9 cellular contexts compared by ENCODE assay signal in the genomic region with DNA sequence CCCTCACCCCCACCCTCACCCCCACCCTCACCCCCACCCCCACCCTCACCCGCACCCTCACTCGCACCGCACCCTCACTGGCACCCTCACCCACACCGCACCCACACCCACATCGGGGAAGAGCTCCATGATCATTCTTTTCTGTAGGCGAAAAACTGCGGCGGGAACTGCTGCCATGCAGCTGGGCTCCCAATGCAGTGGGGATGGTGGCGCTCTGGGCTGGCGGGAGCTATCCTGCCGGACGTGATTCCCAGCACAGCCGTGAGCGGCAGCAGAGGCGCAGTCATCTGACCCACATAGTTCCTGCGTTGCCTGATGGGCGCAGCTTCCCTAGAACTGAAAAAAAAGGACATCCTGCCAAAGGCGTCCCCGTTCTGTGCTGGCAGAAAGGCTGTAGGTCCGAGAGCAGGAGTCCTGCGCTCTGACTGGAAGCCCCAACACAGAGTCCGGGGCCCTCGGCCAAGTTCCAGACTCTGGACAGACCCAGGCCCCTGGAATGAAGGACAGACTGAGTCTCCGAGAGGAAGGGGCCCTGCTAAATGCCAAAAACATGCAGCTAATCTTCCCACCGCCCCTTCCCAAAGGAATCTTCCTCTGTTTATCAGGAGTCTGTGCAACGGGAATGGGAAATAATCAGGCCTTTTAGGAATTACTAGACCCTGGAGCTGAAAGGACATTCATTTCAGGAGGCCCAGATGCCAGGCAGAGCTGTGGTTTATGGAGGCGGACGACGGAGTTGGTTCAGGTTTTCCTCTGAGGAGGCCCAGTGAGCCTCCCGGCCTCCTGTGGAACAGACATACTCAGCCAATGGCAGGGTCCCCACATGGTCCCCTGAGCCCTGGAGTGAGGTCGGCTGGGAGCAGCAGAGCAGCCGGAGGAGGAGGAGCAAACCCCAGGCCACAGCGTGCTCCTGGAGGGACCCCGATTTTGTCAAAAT. TPM values are rescaled to one million over a fixed set of nuclear protein-coding genes. Genes with fewer than 3 reads are reported as not detected.
DNase-seq lines count a peak whose midpoint lies in the region; ATAC-seq and TF ChIP-seq lines count a peak whose summit lies in the region.
"Had no signal": no experiment of that assay in that cellular context is flagged by ENCODE, and none has a peak within 500 bp of the region (broad histone marks: within the 10 kb centered on the region; RNA-seq: fewer than 3 reads in every experiment).

No MANE protein-coding gene starts in this region.

- H3K27me3 ChIP-seq in BLaER1: no peaks in the 10 kb centered on the region
- H3K27me3 ChIP-seq in HUES6 (ENCODE audit: control insufficient read depth, insufficient read depth, low read length): no peaks in the 10 kb centered on the region
- no peaks in the 10 kb centered on the region for H3K27me3 ChIP-seq in lung (ENCODE audit: control insufficient read depth, insufficient read depth)

- peaks cover 17% of the 10 kb centered on the region for H3K36me3 ChIP-seq in BLaER1
- H3K36me3 ChIP-seq in HUES6 (ENCODE audit: control insufficient read depth, insufficient read depth, low read length): no peaks in the 10 kb centered on the region
- peaks cover 0 to 7% of the 10 kb centered on the region in 2 donors for H3K36me3 ChIP-seq in lung (ENCODE audit: control insufficient read depth in 2 of 2, insufficient read depth in 2 of 2, low read length in 2 of 2)
- H3K36me3 ChIP-seq: HAP-1 had no signal

- H3K4me1 ChIP-seq in BLaER1 (peaks cover 83% of the 10 kb centered on the region), HUES6 (ENCODE audit: control insufficient read depth, insufficient read depth, low read length) (peaks cover 28% of the 10 kb centered on the region), lung (ENCODE audit: control insufficient read depth in 2 of 2, insufficient read depth in 2 of 2, low read length in 2 of 2) (peaks cover 0 to 14% of the 10 kb centered on the region in 2 donors)
- H3K4me1 ChIP-seq: HAP-1 had no signal

- DNase-seq in dermis blood vessel endothelial cell: peak; percentile 93
- DNase-seq in lung (ENCODE audit: low spot score): peak; percentile 50
- no peak for DNase-seq in activated naive CD4-positive, alpha-beta T cell treated with anti-CD3 and anti-CD28 coated beads, Interleukin-2, amount 50 U/mL, for 16 hours

- peak overlapping the region; percentile 87 for H3K4me2 ChIP-seq in BLaER1

- H3K9ac ChIP-seq in BLaER1: peak overlapping the region; percentile 75
- peak overlapping the region; percentile 14 for H3K9ac ChIP-seq in HUES6 (ENCODE audit: low read length)

- ATAC-seq in lung (ENCODE audit: insufficient read depth, low FRiP score): peak; percentile 38
- no peak for ATAC-seq in HG02840 (IDR thresholded peaks at IDR 0.05; ENCODE audit: low FRiP score, unreplicated experiment)

- H3K9me3 ChIP-seq in BLaER1 (peaks cover 2% of the 10 kb centered on the region; the same call in 1 of the 2 replicates), HUES6 (ENCODE audit: control insufficient read depth, insufficient read depth, low read depth, low read length) (no peaks in the 10 kb centered on the region), lung (ENCODE audit: control insufficient read depth in 2 of 2, insufficient read depth in 1 of 2, low read length in 1 of 2) (no peaks in the 10 kb centered on the region)
- H3K9me3 ChIP-seq: HAP-1 had no signal

- H3K4me3 ChIP-seq in BLaER1 (0 out of 2 replicates have a peak overlapping the region, but pooled peaks have one; percentile 51), HUES6 (ENCODE audit: low read depth, low read length) (no peak overlapping the region), lung (no peak overlapping the region)
- H3K4me3 ChIP-seq: HAP-1 had no signal

- peak overlapping the region; percentile 86 for H3K27ac ChIP-seq in BLaER1
- no peak overlapping the region for H3K27ac ChIP-seq in HUES6 (ENCODE audit: low read depth, low read length)
- peak overlapping the region; percentile 57 to 65 for H3K27ac ChIP-seq in lung (ENCODE audit: low read depth in 1 of 2, low read length in 1 of 2)
- H3K27ac ChIP-seq in temporal lobe (ENCODE audit: low read depth, low read length): peak overlapping the region; percentile 62

- TF ChIP-seq CTCF in lung (IDR thresholded peaks at IDR 0.05; ENCODE audit: control extremely low read depth, extremely low read depth): no peak

- peaks cover 9% of the 10 kb centered on the region; the same call in 1 of the 2 replicates for H4K20me1 ChIP-seq in BLaER1

- 42 to 58% methylated on average over 33 to 34 of the region's 34 CpGs for WGBS in lung, 2 donors

TF ChIP-seq in PFSK-1, 5 proteins besides CTCF, POLR2A, EP300 and RAD21:
- TF ChIP-seq, protein P1, sequence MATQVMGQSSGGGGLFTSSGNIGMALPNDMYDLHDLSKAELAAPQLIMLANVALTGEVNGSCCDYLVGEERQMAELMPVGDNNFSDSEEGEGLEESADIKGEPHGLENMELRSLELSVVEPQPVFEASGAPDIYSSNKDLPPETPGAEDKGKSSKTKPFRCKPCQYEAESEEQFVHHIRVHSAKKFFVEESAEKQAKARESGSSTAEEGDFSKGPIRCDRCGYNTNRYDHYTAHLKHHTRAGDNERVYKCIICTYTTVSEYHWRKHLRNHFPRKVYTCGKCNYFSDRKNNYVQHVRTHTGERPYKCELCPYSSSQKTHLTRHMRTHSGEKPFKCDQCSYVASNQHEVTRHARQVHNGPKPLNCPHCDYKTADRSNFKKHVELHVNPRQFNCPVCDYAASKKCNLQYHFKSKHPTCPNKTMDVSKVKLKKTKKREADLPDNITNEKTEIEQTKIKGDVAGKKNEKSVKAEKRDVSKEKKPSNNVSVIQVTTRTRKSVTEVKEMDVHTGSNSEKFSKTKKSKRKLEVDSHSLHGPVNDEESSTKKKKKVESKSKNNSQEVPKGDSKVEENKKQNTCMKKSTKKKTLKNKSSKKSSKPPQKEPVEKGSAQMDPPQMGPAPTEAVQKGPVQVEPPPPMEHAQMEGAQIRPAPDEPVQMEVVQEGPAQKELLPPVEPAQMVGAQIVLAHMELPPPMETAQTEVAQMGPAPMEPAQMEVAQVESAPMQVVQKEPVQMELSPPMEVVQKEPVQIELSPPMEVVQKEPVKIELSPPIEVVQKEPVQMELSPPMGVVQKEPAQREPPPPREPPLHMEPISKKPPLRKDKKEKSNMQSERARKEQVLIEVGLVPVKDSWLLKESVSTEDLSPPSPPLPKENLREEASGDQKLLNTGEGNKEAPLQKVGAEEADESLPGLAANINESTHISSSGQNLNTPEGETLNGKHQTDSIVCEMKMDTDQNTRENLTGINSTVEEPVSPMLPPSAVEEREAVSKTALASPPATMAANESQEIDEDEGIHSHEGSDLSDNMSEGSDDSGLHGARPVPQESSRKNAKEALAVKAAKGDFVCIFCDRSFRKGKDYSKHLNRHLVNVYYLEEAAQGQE (IDR thresholded peaks at IDR 0.05; ENCODE audit: insufficient read depth in 1 of 2, low read depth in 2 of 2, low read length in 2 of 2): no peak
- TF ChIP-seq POLR2AphosphoS5 (IDR thresholded peaks at IDR 0.05; ENCODE audit: low read depth, low read length) (peak; percentile 58; the same call in 1 of the 2 replicates), FOXP2 (optimal IDR thresholded peaks at IDR 0.05; ENCODE audit: borderline replicate concordance, extremely low read depth, extremely low read length, insufficient read depth) (peak; percentile 90)
TF ChIP-seq in PFSK-1: peak in this region for 2.

RNA-seq across cellular contexts. Expression of a gene that starts 14.1 kb away (rescaled TPM):
- 25.6 TPM for polyA plus RNA-seq in PFSK-1 (2012; ENCODE audit: insufficient read length, low read depth)
- total RNA-seq in dermis blood vessel endothelial cell (14.1 and 14.8 TPM in 2 replicates), lung (1 to 10 TPM; 8.2 to 8.6 TPM), temporal lobe (8.9 TPM)
- polyA plus RNA-seq in lung: 1 to 10 TPM; 3.8 to 3.9 TPM

RNA-seq across cellular contexts. Expression of a gene that starts 50.6 kb away (rescaled TPM):
- polyA plus RNA-seq in PFSK-1 (2012; ENCODE audit: insufficient read length, low read depth): 23.0 TPM
- total RNA-seq in dermis blood vessel endothelial cell (47.5 and 56.2 TPM in 2 replicates), lung (10 to 100 TPM; 50.4 to 71.2 TPM), temporal lobe (32.2 TPM)
- 10 to 100 TPM; 19.6 to 21.2 TPM for polyA plus RNA-seq in lung

RNA-seq across cellular contexts. Expression of a gene that starts 58.8 kb away (rescaled TPM):
- 3.0 TPM for polyA plus RNA-seq in PFSK-1 (2012; ENCODE audit: insufficient read length, low read depth)
- total RNA-seq in dermis blood vessel endothelial cell: 1.3 and 1.9 TPM in 2 replicates
- total RNA-seq in lung: 10 to 100 TPM in 1 of 2 donors, under 1 TPM in 1; 0.55 to 26.1 TPM
- 1 to 10 TPM; 3.7 to 4.2 TPM for polyA plus RNA-seq in lung
- 22.9 TPM for total RNA-seq in temporal lobe
